1 cellular context compared by ENCODE assay signal in the genomic region with DNA sequence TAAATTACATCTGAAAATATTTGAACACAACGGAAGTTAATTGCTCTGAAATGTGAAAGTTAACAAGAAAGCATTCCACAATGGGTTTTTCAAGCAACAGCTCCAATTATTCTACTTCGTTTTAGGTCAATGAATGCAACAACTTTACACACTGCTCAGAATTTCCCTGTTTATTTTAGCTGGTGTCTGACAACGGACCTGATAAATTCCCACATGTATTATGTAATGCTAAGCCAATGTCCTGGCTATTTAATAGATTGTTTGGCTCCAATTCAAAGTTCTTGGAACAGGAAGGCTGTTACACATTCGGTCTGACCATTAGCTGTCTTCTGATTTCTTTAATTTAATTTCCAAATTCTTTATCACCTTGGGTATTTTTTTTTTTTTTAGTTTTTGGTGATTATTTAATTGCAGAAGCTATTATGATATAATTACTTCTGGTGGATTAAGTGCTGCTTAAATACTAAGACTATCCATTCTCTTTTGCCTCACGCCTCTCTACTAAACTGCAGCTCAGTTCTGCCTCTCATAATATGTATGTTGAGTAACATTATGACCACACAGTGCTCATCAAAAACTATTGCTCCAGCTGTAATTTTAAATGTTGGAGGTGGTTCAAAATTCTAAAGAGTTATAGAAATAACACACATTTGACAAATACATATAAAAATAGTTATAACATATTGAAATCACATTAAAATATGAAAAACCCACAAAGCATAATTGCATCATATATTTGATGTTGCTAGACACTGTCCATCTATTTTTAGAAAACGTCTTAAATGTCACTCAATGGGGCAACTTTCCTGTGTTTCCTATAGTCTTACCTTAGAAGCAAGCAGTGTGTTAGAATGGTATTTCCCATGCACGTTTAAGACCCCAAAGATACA.
A peak's percentile ranks its signal among the peaks of the same experiment; 100 is the strongest.
TF ChIP-seq lines count a peak whose summit lies in the region.

No MANE protein-coding gene starts in this region.

TF ChIP-seq in K562, 482 proteins besides CTCF, POLR2A, EP300 and RAD21:
- TF ChIP-seq PTBP1 (IDR thresholded peaks at IDR 0.05; ENCODE audit: low read depth, low read length) (no peak), SUPT5H (IDR thresholded peaks at IDR 0.05) (no peak), ZNF3 (CRISPR knock-in tag; IDR thresholded peaks at IDR 0.05) (no peak), ZNF253 (CRISPR knock-in tag; conservative IDR thresholded peaks at IDR 0.05) (no peak), NCOA2 (IDR thresholded peaks at IDR 0.05; ENCODE audit: partially characterized antibody in 2 of 2) (no peak), STAG1 (CRISPR knock-in tag; IDR thresholded peaks at IDR 0.05; ENCODE audit: borderline replicate concordance) (no peak), NR2F6 (CRISPR knock-in tag; IDR thresholded peaks at IDR 0.05) (no peak), ZNF57 (CRISPR knock-in tag; IDR thresholded peaks at IDR 0.05) (no peak), CBX8 (IDR thresholded peaks at IDR 0.05; ENCODE audit: borderline replicate concordance, extremely low read depth, low read depth, low read length, poor library complexity, severe bottlenecking) (no peak), TARDBP (IDR thresholded peaks at IDR 0.05) (no peak), STAT5A (IDR thresholded peaks at IDR 0.05; ENCODE audit: borderline replicate concordance, low read length) (no peak), SAFB (IDR thresholded peaks at IDR 0.05; ENCODE audit: borderline replicate concordance, low read depth, low read length) (no peak), CHCHD3 (CRISPR knock-in tag; IDR thresholded peaks at IDR 0.05) (no peak), CEBPB (tag; IDR thresholded peaks at IDR 0.05) (peak; percentile 54; the same call in 1 of the 2 replicates), MEF2D (tag; conservative IDR thresholded peaks at IDR 0.05; ENCODE audit: low read depth) (peak; percentile 57; the same call in 1 of the 2 replicates), TAF15 (IDR thresholded peaks at IDR 0.05; ENCODE audit: low read depth, low read length) (no peak), TEAD1 (CRISPR knock-in tag; IDR thresholded peaks at IDR 0.05) (no peak), CBFA2T3 (IDR thresholded peaks at IDR 0.05) (no peak), GTF2E2 (tag; IDR thresholded peaks at IDR 0.05) (no peak), SIN3A (IDR thresholded peaks at IDR 0.05; ENCODE audit: borderline replicate concordance in 2 of 2, control insufficient read depth in 1 of 2, low read depth in 2 of 2, low read length in 2 of 2) (no peak), RFX1 (IDR thresholded peaks at IDR 0.05) (no peak), SREBF1 (IDR thresholded peaks at IDR 0.05; ENCODE audit: borderline replicate concordance, low read depth, low read length) (no peak), GTF2F1 (IDR thresholded peaks at IDR 0.05; ENCODE audit: low read depth, low read length) (no peak), ZNF12 (CRISPR knock-in tag; IDR thresholded peaks at IDR 0.05) (no peak), RB1 (IDR thresholded peaks at IDR 0.05; ENCODE audit: low read depth) (no peak), CEBPG (CRISPR knock-in tag; IDR thresholded peaks at IDR 0.05) (no peak), CEBPG (tag; conservative IDR thresholded peaks at IDR 0.05 in 1 of 2, IDR thresholded peaks at IDR 0.05 in 1 of 2) (peak; percentile 66 to 71; a peak in 3 of 4 replicates), FOXA1 (IDR thresholded peaks at IDR 0.05; ENCODE audit: borderline replicate concordance) (no peak), EGR1 (conservative IDR thresholded peaks at IDR 0.05) (no peak), JUN (IDR thresholded peaks at IDR 0.05; ENCODE audit: borderline replicate concordance, low read depth, low read length) (no peak), JUN (CRISPR knock-in tag; IDR thresholded peaks at IDR 0.05; ENCODE audit: borderline replicate concordance) (no peak), E2F3 (CRISPR knock-in tag; IDR thresholded peaks at IDR 0.05) (no peak), CHD2 (IDR thresholded peaks at IDR 0.05; ENCODE audit: low read depth, low read length) (no peak), ESRRB (CRISPR knock-in tag; IDR thresholded peaks at IDR 0.05; ENCODE audit: borderline replicate concordance) (no peak)
- TF ChIP-seq, protein P1, sequence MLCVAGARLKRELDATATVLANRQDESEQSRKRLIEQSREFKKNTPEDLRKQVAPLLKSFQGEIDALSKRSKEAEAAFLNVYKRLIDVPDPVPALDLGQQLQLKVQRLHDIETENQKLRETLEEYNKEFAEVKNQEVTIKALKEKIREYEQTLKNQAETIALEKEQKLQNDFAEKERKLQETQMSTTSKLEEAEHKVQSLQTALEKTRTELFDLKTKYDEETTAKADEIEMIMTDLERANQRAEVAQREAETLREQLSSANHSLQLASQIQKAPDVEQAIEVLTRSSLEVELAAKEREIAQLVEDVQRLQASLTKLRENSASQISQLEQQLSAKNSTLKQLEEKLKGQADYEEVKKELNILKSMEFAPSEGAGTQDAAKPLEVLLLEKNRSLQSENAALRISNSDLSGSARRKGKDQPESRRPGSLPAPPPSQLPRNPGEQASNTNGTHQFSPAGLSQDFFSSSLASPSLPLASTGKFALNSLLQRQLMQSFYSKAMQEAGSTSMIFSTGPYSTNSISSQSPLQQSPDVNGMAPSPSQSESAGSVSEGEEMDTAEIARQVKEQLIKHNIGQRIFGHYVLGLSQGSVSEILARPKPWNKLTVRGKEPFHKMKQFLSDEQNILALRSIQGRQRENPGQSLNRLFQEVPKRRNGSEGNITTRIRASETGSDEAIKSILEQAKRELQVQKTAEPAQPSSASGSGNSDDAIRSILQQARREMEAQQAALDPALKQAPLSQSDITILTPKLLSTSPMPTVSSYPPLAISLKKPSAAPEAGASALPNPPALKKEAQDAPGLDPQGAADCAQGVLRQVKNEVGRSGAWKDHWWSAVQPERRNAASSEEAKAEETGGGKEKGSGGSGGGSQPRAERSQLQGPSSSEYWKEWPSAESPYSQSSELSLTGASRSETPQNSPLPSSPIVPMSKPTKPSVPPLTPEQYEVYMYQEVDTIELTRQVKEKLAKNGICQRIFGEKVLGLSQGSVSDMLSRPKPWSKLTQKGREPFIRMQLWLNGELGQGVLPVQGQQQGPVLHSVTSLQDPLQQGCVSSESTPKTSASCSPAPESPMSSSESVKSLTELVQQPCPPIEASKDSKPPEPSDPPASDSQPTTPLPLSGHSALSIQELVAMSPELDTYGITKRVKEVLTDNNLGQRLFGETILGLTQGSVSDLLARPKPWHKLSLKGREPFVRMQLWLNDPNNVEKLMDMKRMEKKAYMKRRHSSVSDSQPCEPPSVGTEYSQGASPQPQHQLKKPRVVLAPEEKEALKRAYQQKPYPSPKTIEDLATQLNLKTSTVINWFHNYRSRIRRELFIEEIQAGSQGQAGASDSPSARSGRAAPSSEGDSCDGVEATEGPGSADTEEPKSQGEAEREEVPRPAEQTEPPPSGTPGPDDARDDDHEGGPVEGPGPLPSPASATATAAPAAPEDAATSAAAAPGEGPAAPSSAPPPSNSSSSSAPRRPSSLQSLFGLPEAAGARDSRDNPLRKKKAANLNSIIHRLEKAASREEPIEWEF (CRISPR knock-in tag; IDR thresholded peaks at IDR 0.05): no peak
- TF ChIP-seq, protein P2, sequence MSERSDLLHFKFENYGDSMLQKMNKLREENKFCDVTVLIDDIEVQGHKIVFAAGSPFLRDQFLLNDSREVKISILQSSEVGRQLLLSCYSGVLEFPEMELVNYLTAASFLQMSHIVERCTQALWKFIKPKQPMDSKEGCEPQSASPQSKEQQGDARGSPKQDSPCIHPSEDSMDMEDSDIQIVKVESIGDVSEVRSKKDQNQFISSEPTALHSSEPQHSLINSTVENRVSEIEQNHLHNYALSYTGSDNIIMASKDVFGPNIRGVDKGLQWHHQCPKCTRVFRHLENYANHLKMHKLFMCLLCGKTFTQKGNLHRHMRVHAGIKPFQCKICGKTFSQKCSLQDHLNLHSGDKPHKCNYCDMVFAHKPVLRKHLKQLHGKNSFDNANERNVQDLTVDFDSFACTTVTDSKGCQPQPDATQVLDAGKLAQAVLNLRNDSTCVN (CRISPR knock-in tag; IDR thresholded peaks at IDR 0.05): no peak
- TF ChIP-seq, protein P3, sequence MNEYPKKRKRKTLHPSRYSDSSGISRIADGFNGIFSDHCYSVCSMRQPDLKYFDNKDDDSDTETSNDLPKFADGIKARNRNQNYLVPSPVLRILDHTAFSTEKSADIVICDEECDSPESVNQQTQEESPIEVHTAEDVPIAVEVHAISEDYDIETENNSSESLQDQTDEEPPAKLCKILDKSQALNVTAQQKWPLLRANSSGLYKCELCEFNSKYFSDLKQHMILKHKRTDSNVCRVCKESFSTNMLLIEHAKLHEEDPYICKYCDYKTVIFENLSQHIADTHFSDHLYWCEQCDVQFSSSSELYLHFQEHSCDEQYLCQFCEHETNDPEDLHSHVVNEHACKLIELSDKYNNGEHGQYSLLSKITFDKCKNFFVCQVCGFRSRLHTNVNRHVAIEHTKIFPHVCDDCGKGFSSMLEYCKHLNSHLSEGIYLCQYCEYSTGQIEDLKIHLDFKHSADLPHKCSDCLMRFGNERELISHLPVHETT (CRISPR knock-in tag; conservative IDR thresholded peaks at IDR 0.05 in 1 of 2, IDR thresholded peaks at IDR 0.05 in 1 of 2): no peak
- TF ChIP-seq, protein P4, sequence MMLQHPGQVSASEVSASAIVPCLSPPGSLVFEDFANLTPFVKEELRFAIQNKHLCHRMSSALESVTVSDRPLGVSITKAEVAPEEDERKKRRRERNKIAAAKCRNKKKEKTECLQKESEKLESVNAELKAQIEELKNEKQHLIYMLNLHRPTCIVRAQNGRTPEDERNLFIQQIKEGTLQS (IDR thresholded peaks at IDR 0.05): peak; percentile 63
- TF ChIP-seq, protein P4 (CRISPR knock-in tag; conservative IDR thresholded peaks at IDR 0.05): no peak
- TF ChIP-seq, protein P5, sequence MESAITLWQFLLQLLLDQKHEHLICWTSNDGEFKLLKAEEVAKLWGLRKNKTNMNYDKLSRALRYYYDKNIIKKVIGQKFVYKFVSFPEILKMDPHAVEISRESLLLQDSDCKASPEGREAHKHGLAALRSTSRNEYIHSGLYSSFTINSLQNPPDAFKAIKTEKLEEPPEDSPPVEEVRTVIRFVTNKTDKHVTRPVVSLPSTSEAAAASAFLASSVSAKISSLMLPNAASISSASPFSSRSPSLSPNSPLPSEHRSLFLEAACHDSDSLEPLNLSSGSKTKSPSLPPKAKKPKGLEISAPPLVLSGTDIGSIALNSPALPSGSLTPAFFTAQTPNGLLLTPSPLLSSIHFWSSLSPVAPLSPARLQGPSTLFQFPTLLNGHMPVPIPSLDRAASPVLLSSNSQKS (CRISPR knock-in tag; IDR thresholded peaks at IDR 0.05): no peak
- TF ChIP-seq, protein P6, sequence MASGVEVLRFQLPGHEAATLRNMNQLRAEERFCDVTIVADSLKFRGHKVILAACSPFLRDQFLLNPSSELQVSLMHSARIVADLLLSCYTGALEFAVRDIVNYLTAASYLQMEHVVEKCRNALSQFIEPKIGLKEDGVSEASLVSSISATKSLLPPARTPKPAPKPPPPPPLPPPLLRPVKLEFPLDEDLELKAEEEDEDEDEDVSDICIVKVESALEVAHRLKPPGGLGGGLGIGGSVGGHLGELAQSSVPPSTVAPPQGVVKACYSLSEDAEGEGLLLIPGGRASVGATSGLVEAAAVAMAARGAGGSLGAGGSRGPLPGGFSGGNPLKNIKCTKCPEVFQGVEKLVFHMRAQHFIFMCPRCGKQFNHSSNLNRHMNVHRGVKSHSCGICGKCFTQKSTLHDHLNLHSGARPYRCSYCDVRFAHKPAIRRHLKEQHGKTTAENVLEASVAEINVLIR (CRISPR knock-in tag; IDR thresholded peaks at IDR 0.05): no peak
- TF ChIP-seq, protein P7, sequence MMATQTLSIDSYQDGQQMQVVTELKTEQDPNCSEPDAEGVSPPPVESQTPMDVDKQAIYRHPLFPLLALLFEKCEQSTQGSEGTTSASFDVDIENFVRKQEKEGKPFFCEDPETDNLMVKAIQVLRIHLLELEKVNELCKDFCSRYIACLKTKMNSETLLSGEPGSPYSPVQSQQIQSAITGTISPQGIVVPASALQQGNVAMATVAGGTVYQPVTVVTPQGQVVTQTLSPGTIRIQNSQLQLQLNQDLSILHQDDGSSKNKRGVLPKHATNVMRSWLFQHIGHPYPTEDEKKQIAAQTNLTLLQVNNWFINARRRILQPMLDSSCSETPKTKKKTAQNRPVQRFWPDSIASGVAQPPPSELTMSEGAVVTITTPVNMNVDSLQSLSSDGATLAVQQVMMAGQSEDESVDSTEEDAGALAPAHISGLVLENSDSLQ (IDR thresholded peaks at IDR 0.05): peak; percentile 40; the same call in 1 of the 2 replicates
- TF ChIP-seq, protein P8, sequence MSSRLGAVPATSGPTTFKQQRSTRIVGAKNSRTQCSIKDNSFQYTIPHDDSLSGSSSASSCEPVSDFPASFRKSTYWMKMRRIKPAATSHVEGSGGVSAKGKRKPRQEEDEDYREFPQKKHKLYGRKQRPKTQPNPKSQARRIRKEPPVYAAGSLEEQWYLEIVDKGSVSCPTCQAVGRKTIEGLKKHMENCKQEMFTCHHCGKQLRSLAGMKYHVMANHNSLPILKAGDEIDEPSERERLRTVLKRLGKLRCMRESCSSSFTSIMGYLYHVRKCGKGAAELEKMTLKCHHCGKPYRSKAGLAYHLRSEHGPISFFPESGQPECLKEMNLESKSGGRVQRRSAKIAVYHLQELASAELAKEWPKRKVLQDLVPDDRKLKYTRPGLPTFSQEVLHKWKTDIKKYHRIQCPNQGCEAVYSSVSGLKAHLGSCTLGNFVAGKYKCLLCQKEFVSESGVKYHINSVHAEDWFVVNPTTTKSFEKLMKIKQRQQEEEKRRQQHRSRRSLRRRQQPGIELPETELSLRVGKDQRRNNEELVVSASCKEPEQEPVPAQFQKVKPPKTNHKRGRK (tag; IDR thresholded peaks at IDR 0.05): no peak
- TF ChIP-seq, protein P9, sequence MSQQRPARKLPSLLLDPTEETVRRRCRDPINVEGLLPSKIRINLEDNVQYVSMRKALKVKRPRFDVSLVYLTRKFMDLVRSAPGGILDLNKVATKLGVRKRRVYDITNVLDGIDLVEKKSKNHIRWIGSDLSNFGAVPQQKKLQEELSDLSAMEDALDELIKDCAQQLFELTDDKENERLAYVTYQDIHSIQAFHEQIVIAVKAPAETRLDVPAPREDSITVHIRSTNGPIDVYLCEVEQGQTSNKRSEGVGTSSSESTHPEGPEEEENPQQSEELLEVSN (IDR thresholded peaks at IDR 0.05; ENCODE audit: borderline replicate concordance in 1 of 2, extremely low read depth in 1 of 2, insufficient read depth in 1 of 2, insufficient read length in 1 of 2, low read depth in 1 of 2, low read length in 1 of 2, poor library complexity in 1 of 2, severe bottlenecking in 1 of 2): no peak
